13 cellular contexts compared by ENCODE assay signal in the genomic region with DNA sequence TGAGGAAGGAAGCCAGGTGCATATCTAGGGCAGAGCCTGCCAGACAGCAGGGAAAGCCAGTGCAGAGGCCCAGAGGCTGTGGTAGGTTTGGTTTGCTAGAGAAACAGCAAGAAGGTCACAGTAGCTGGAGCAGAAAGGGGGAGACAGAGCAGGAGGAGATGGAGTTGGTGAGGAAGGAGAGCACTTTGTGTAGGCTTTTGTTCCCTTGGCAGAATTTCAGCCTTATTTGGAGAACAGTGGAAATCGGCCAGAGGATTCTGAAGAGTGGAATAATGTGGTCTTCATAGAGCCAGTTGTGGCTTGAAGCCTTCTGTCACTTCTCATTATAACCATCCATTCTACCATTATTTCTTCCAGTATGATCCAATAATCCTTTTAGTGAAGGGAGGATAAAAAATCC.
"Had no signal": no experiment of that assay in that cellular context is flagged by ENCODE, and none has a peak within 500 bp of the region (broad histone marks: within the 10 kb centered on the region; RNA-seq: fewer than 3 reads in every experiment).

No MANE protein-coding gene starts in this region.

- ATAC-seq: activated CD8-positive, alpha-beta T cell treated with anti-CD3 and anti-CD28 coated beads for 36 hours; effector memory CD8-positive, alpha-beta T cell; heart right ventricle; left lobe of liver; mucosa of descending colon; naive thymus-derived CD4-positive, alpha-beta T cell; stimulated activated effector memory CD8-positive, alpha-beta T cell treated with anti-CD3 and anti-CD28 coated beads, Interleukin-12 subunit alpha, Interleukin-12 subunit beta, amount 100 ng/mL, for 72 hours had no signal

- H3K4me1 Mint-ChIP-seq: activated naive CD8-positive, alpha-beta T cell treated with anti-CD3 and anti-CD28 coated beads for 36 hours; naive thymus-derived CD4-positive, alpha-beta T cell; stimulated activated effector memory CD8-positive, alpha-beta T cell treated with anti-CD3 and anti-CD28 coated beads, Interleukin-12 subunit alpha, Interleukin-12 subunit beta, amount 100 ng/mL, for 72 hours had no signal

- H3K36me3 Mint-ChIP-seq: activated naive CD8-positive, alpha-beta T cell treated with anti-CD3 and anti-CD28 coated beads for 36 hours; naive thymus-derived CD4-positive, alpha-beta T cell; stimulated activated effector memory CD8-positive, alpha-beta T cell treated with anti-CD3 and anti-CD28 coated beads, Interleukin-12 subunit alpha, Interleukin-12 subunit beta, amount 100 ng/mL, for 72 hours had no signal

- H3K27ac Mint-ChIP-seq: activated CD8-positive, alpha-beta T cell treated with anti-CD3 and anti-CD28 coated beads for 36 hours; activated naive CD8-positive, alpha-beta T cell treated with anti-CD3 and anti-CD28 coated beads for 36 hours; effector memory CD8-positive, alpha-beta T cell; naive thymus-derived CD4-positive, alpha-beta T cell; stimulated activated effector memory CD8-positive, alpha-beta T cell treated with anti-CD3 and anti-CD28 coated beads, Interleukin-12 subunit alpha, Interleukin-12 subunit beta, amount 100 ng/mL, for 72 hours had no signal

- DNase-seq: activated CD4-positive, alpha-beta T cell treated with anti-CD3 and anti-CD28 coated beads for 1 hour; activated CD8-positive, alpha-beta memory T cell treated with anti-CD3 and anti-CD28 coated beads, Interleukin-2, amount 50 U/mL, for 4 hours; activated CD8-positive, alpha-beta T cell treated with anti-CD3 and anti-CD28 coated beads for 36 hours; activated naive CD8-positive, alpha-beta T cell treated with anti-CD3 and anti-CD28 coated beads for 36 hours; brain microvascular endothelial cell; dermis blood vessel endothelial cell; effector memory CD8-positive, alpha-beta T cell; heart right ventricle; mucosa of descending colon; naive thymus-derived CD4-positive, alpha-beta T cell; ovary had no signal

- H3K9me3 Mint-ChIP-seq: activated CD8-positive, alpha-beta T cell treated with anti-CD3 and anti-CD28 coated beads for 36 hours; activated naive CD8-positive, alpha-beta T cell treated with anti-CD3 and anti-CD28 coated beads for 36 hours; effector memory CD8-positive, alpha-beta T cell; stimulated activated effector memory CD8-positive, alpha-beta T cell treated with anti-CD3 and anti-CD28 coated beads, Interleukin-12 subunit alpha, Interleukin-12 subunit beta, amount 100 ng/mL, for 72 hours had no signal

- H3K27me3 Mint-ChIP-seq: activated CD8-positive, alpha-beta T cell treated with anti-CD3 and anti-CD28 coated beads for 36 hours had no signal

- H3K4me3 Mint-ChIP-seq: activated CD8-positive, alpha-beta T cell treated with anti-CD3 and anti-CD28 coated beads for 36 hours; activated naive CD8-positive, alpha-beta T cell treated with anti-CD3 and anti-CD28 coated beads for 36 hours; effector memory CD8-positive, alpha-beta T cell; naive thymus-derived CD4-positive, alpha-beta T cell; stimulated activated effector memory CD8-positive, alpha-beta T cell treated with anti-CD3 and anti-CD28 coated beads, Interleukin-12 subunit alpha, Interleukin-12 subunit beta, amount 100 ng/mL, for 72 hours had no signal
